In genomic region chr2:38374978-38375377, GRCh38 we compare ENCODE assay signal across 10 cellular contexts. TPM values are rescaled to one million over a fixed set of nuclear protein-coding genes. Genes with fewer than 3 reads are reported as not detected.
DNase-seq lines count a peak whose midpoint lies in the region; ATAC-seq and TF ChIP-seq lines count a peak whose summit lies in the region.
"Had no signal": no experiment of that assay in that cellular context is flagged by ENCODE, and none has a peak within 500 bp of the region (broad histone marks: within the 10 kb centered on the region; RNA-seq: fewer than 3 reads in every experiment).

No MANE protein-coding gene starts in this region.

- H3K9ac ChIP-seq in mucosa of rectum (ENCODE audit: low read depth in 1 of 2, low read length in 2 of 2): peak overlapping the region in 1 of 2 donors; percentile 97

- H3K4me1 ChIP-seq in cardiac muscle cell (ENCODE audit: low read depth) (peaks cover 13% of the 10 kb centered on the region), mucosa of rectum (ENCODE audit: control insufficient read depth in 2 of 2, insufficient read depth in 2 of 2, low read length in 2 of 2) (peaks cover 6 to 10% of the 10 kb centered on the region in 2 donors), uterus (no peaks in the 10 kb centered on the region)

- H3K27ac ChIP-seq in cardiac muscle cell: peak overlapping the region; percentile 98
- H3K27ac ChIP-seq in mucosa of rectum (ENCODE audit: low read depth in 2 of 2, low read length in 2 of 2): no peak overlapping the region
- H3K27ac ChIP-seq in uterus: peak overlapping the region; percentile 99

- peaks cover 4% of the 10 kb centered on the region for H3K27me3 Mint-ChIP-seq in brain
- H3K27me3 Mint-ChIP-seq: dendritic cell treated with granulocyte-macrophage colony-stimulating factor and Interleukin-4, amounts not matched to agents 40 ng/mL and 50 ng/mL, for 4 days had no signal

- H3K9me3 ChIP-seq in cardiac muscle cell (ENCODE audit: low read depth) (no peaks in the 10 kb centered on the region), mucosa of rectum (ENCODE audit: control insufficient read depth in 2 of 2, low read length in 2 of 2) (no peaks in the 10 kb centered on the region), uterus (no peaks in the 10 kb centered on the region)

- H3K4me3 Mint-ChIP-seq in brain: peak overlapping the region; percentile 87 to 96 (median 93)

- ATAC-seq in Right ventricle myocardium inferior: no peak

- intact Hi-C loops in Right ventricle myocardium inferior (cut with DNase I) (loop anchor here (5.0 to 10.0 kb wide), 4 partner anchors 67 to 450 kb away; partner anchors contain the start of genes RMDN2 and SRSF7), uterus (cut with DNase I; ENCODE audit: low total_unique reads) (loop anchor here (10.0 kb wide), 1 partner anchor 130 kb away; no protein-coding TSS in a partner anchor)

- H3K27ac Mint-ChIP-seq in brain: peak overlapping the region; percentile 85 to 98 (median 95)

- peaks cover 62% of the 10 kb centered on the region for H3K4me1 Mint-ChIP-seq in brain

- no peaks in the 10 kb centered on the region for H3K36me3 ChIP-seq in cardiac muscle cell
- no peaks in the 10 kb centered on the region for H3K36me3 ChIP-seq in mucosa of rectum (ENCODE audit: control insufficient read depth in 2 of 2, insufficient read depth in 2 of 2, low read length in 2 of 2)
- no peaks in the 10 kb centered on the region for H3K36me3 ChIP-seq in uterus

- DNase-seq in cardiac muscle cell (ENCODE audit: low read depth in 1 of 2, low spot score in 1 of 2): peak in 1 of 2 donors; percentile 13
- DNase-seq in Right ventricle myocardium inferior (ENCODE audit: missing footprints): no peak
- no peak for DNase-seq in uterus
- DNase-seq in cerebellum (ENCODE audit: low spot score): no peak
- DNase-seq in NCI-H2029 treated with DMSO at 0.1 percent for 48 hours (lab: John Stamatoyannopoulos, UW): no peak
- no peak for DNase-seq in HUDEP-2 (lab: John Stamatoyannopoulos, UW; ENCODE audit: unreplicated experiment in 76 of 76)
- DNase-seq: DMS79 treated with DMSO at 0.1 percent for 48 hours had no signal

- H3K4me3 ChIP-seq in cardiac muscle cell: peak overlapping the region; percentile 87
- peak overlapping the region; percentile 84 to 94 for H3K4me3 ChIP-seq in mucosa of rectum (ENCODE audit: low read length in 2 of 2)
- peak overlapping the region; percentile 80 to 86 for H3K4me3 ChIP-seq in uterus

- H3K36me3 Mint-ChIP-seq in brain: peaks cover 8% of the 10 kb centered on the region

- TF ChIP-seq CTCF in cardiac muscle cell (IDR thresholded peaks at IDR 0.05; ENCODE audit: low read depth, low read length) (no peak), brain (conservative IDR thresholded peaks at IDR 0.05) (no peak), uterus (IDR thresholded peaks at IDR 0.05) (no peak)

- no peak for TF ChIP-seq POLR2A in uterus (IDR thresholded peaks at IDR 0.05)

- H3K9me3 Mint-ChIP-seq in brain: peaks cover 0 to 2% (median 0%) of the 10 kb centered on the region in 5 experiments
- H3K9me3 Mint-ChIP-seq: dendritic cell treated with granulocyte-macrophage colony-stimulating factor and Interleukin-4, amounts not matched to agents 40 ng/mL and 50 ng/mL, for 4 days had no signal

- H3K27me3 ChIP-seq in cardiac muscle cell: no peaks in the 10 kb centered on the region
- no peaks in the 10 kb centered on the region for H3K27me3 ChIP-seq in mucosa of rectum (ENCODE audit: control insufficient read depth in 2 of 2, insufficient read depth in 2 of 2, low read length in 2 of 2)
- no peaks in the 10 kb centered on the region for H3K27me3 ChIP-seq in uterus

RNA-seq across cellular contexts. Expression of gene ATL2, which starts 2.1 kb away (rescaled TPM):
- total RNA-seq in cardiac muscle cell (39.8 and 86.5 TPM in 2 replicates), Right ventricle myocardium inferior (31.7 TPM), uterus (100 to 1,000 TPM in 3 of 4 donors, 10 to 100 TPM in 1; 90.9 to 404 (median 140) TPM), cerebellum (88.8 TPM)
- polyA plus RNA-seq in cardiac muscle cell (28.7 and 45.6 TPM in 2 replicates), brain (ENCODE audit: insufficient read depth, low read depth, low replicate concordance) (12.2 TPM)

Comparison
In these comparisons a context has a peak if more than half of its experiments do, and no peak if none do; other contexts are left out.
1. H3K27ac ChIP-seq: peak in cardiac muscle cell (single experiment) and uterus (2 of 2); none in mucosa of rectum (0 of 2).
2. Peak in every context shown above with its lines, with median percentiles within 50 percentile points of each other: H3K4me3 ChIP-seq.